Comparison of ENCODE assay signal across 17 cellular contexts in genomic region chr4:61663310-61663709, GRCh38.
DNase-seq lines count a peak whose midpoint lies in the region; ATAC-seq and TF ChIP-seq lines count a peak whose summit lies in the region.
"Had no signal": no experiment of that assay in that cellular context is flagged by ENCODE, and none has a peak within 500 bp of the region (broad histone marks: within the 10 kb centered on the region; RNA-seq: fewer than 3 reads in every experiment).

No MANE protein-coding gene starts in this region.

- H3K4me3 Mint-ChIP-seq in chondrocyte (ENCODE audit: unreplicated experiment), result no peak overlapping the region
- H3K4me3 Mint-ChIP-seq: B cell; CD8-positive, alpha-beta T cell; H9 had no signal

- no peaks in the 10 kb centered on the region for H3K4me1 ChIP-seq in IMR-90 (ENCODE audit: control insufficient read depth, insufficient read depth, low read length)
- peaks cover 7 to 16% of the 10 kb centered on the region in 2 donors for H3K4me1 ChIP-seq in neuronal stem cell (ENCODE audit: control insufficient read depth in 2 of 2, insufficient read depth in 1 of 2, low read depth in 1 of 2, low read length in 2 of 2)
- H3K4me1 ChIP-seq in upper lobe of right lung, result no peaks in the 10 kb centered on the region
- H3K4me1 ChIP-seq: BLaER1 treated with 17β-estradiol and CSF1 and Interleukin-3, amounts not matched to agents 10 nM and 100 nM had no signal

- no peak for TF ChIP-seq CTCF in IMR-90 (conservative IDR thresholded peaks at IDR 0.05; ENCODE audit: low read depth, low read length)
- no peak for TF ChIP-seq CTCF in chondrocyte (IDR thresholded peaks at IDR 0.05)
- no peak for TF ChIP-seq CTCF in upper lobe of right lung (IDR thresholded peaks at IDR 0.05)

- H2AFZ ChIP-seq in IMR-90 (replicated peaks; ENCODE audit: low read length, poor library complexity), result peak overlapping the region; percentile 33
- no peak overlapping the region for H2AFZ ChIP-seq in neuronal stem cell (ENCODE audit: low read length)

- no peak overlapping the region for H4K91ac ChIP-seq in IMR-90 (ENCODE audit: insufficient read depth, low read depth, low read length)
- no peak overlapping the region for H4K91ac ChIP-seq in neuronal stem cell (ENCODE audit: low read depth, low read length, poor library complexity)

- 100% methylated on average over 1 of the region's 8 CpGs; no CpG with 5 or more reads in 1 of the 2 experiments for whole genome bisulfite sequencing in IMR-90 (ENCODE audit: extremely low coverage in 2 of 2, insufficient read length in 1 of 2), 2 experiments
- no CpG with 5 or more reads among the region's 8 CpGs for WGBS in neuronal stem cell (ENCODE audit: extremely low coverage in 2 of 2, insufficient read length in 2 of 2, insufficient replicate concordance in 1 of 2), 2 donors

- H3K27me3 ChIP-seq in IMR-90 (ENCODE audit: control insufficient read depth, insufficient read depth, low read length), result no peaks in the 10 kb centered on the region
- H3K27me3 ChIP-seq in neuronal stem cell (ENCODE audit: control insufficient read depth in 3 of 3, insufficient read depth in 3 of 3, low read depth in 1 of 3, low read length in 3 of 3), result no peaks in the 10 kb centered on the region
- H3K27me3 ChIP-seq in upper lobe of right lung, result no peaks in the 10 kb centered on the region
- H3K27me3 ChIP-seq: BLaER1 treated with 17β-estradiol and CSF1 and Interleukin-3, amounts not matched to agents 10 nM and 100 nM had no signal

- no peak overlapping the region for H3K14ac ChIP-seq in IMR-90 (replicated peaks; ENCODE audit: low read depth, low read length)
- no peak overlapping the region for H3K14ac ChIP-seq in neuronal stem cell (ENCODE audit: low read length)

- H3K9ac ChIP-seq in IMR-90 (ENCODE audit: low read depth, low read length), result no peak overlapping the region
- H3K9ac ChIP-seq in neuronal stem cell (ENCODE audit: low read depth, low read length, poor library complexity), result no peak overlapping the region
- H3K9ac ChIP-seq: BLaER1 treated with 17β-estradiol and CSF1 and Interleukin-3, amounts not matched to agents 10 nM and 100 nM had no signal

- no peaks in the 10 kb centered on the region for H3K9me1 ChIP-seq in IMR-90 (ENCODE audit: insufficient read depth, low read length)

- H4K8ac ChIP-seq in IMR-90 (ENCODE audit: low read depth in 2 of 2, low read length in 2 of 2), result no peak overlapping the region
- no peak overlapping the region for H4K8ac ChIP-seq in neuronal stem cell (ENCODE audit: low read depth, low read length)

- no peaks in the 10 kb centered on the region for H3K9me3 Mint-ChIP-seq in chondrocyte (ENCODE audit: low read depth)
- H3K9me3 Mint-ChIP-seq: CD8-positive, alpha-beta T cell had no signal

- DNase-seq in IMR-90 (no peak), chondrocyte (ENCODE audit: low spot score) (peak; percentile 79), neuronal stem cell (ENCODE audit: low spot score) (no peak), upper lobe of right lung (no peak), NCI-H748 treated with DMSO at 0.1 percent for 48 hours (lab: John Stamatoyannopoulos, UW) (no peak), sciatic nerve (ENCODE audit: low spot score) (no peak)
- no peak for DNase-seq in activated effector memory CD4-positive, alpha-beta T cell treated with anti-CD3 and anti-CD28 coated beads, Interleukin-2, amount 50 U/mL, for 16 hours
- DNase-seq: CD8-positive, alpha-beta T cell; COR-L47; DMS 273 treated with DMSO at 0.1 percent for 48 hours; DMS53; DND-41; EL; H9 had no signal

- H2BK15ac ChIP-seq in IMR-90 (ENCODE audit: low read depth, low read length) (no peak overlapping the region), neuronal stem cell (ENCODE audit: low read length) (no peak overlapping the region)

- H3K4ac ChIP-seq in IMR-90 (ENCODE audit: low read depth, low read length), result no peak overlapping the region
- no peak overlapping the region for H3K4ac ChIP-seq in neuronal stem cell (ENCODE audit: low read length)

- POLR2A ChIA-PET in IMR-90 (lab: Charles Lee; ENCODE audit: unreplicated experiment), result no interaction called here

- H2BK12ac ChIP-seq in neuronal stem cell (ENCODE audit: low read length), result no peak overlapping the region

- CTCF ChIA-PET in IMR-90 (lab: Yijun Ruan, JAX), result interaction anchor here (0.6 kb wide), 1 partner anchor 257 kb away, joined by 3 read pairs; no protein-coding TSS in a partner anchor

- H3K18ac ChIP-seq in IMR-90 (ENCODE audit: low read depth, low read length), result no peak overlapping the region
- peak overlapping the region; percentile 91 for H3K18ac ChIP-seq in neuronal stem cell (ENCODE audit: low read length)

- no peak overlapping the region for H3K4me3 ChIP-seq in IMR-90 (ENCODE audit: insufficient read depth, low read depth, low read length)
- H3K4me3 ChIP-seq in neuronal stem cell (ENCODE audit: low read length in 2 of 2), result peak overlapping the region in 1 of 2 donors; percentile 38
- H3K4me3 ChIP-seq in upper lobe of right lung, result no peak overlapping the region
- H3K4me3 ChIP-seq: BLaER1 treated with 17β-estradiol and CSF1 and Interleukin-3, amounts not matched to agents 10 nM and 100 nM; GM12878 had no signal

- dilution Hi-C loops in IMR-90 (cut with HindIII; ENCODE audit: low sequenced_read_pairs, unreplicated experiment), result no loop called here

- intact Hi-C loops in IMR-90 (cut with micrococcal nuclease), result no loop called here
- intact Hi-C loops in upper lobe of right lung (cut with DNase I), result no loop called here
- intact Hi-C loops in sciatic nerve (cut with DNase I), result no loop called here

- H3K36me3 ChIP-seq in IMR-90 (ENCODE audit: control insufficient read depth, insufficient read depth, low read length), result no peaks in the 10 kb centered on the region
- H3K36me3 ChIP-seq in neuronal stem cell (replicated peaks in 1 of 2; ENCODE audit: control insufficient read depth in 2 of 2, insufficient read depth in 2 of 2, low read length in 2 of 2), result peaks cover 7 to 12% of the 10 kb centered on the region in 2 donors
- no peaks in the 10 kb centered on the region for H3K36me3 ChIP-seq in upper lobe of right lung
- H3K36me3 ChIP-seq: BLaER1 treated with 17β-estradiol and CSF1 and Interleukin-3, amounts not matched to agents 10 nM and 100 nM had no signal

- in situ Hi-C loops in IMR-90 (cut with MboI; ENCODE audit: low sequenced_read_pairs), result no loop called here

- H2AK5ac ChIP-seq in IMR-90 (ENCODE audit: low read depth, low read length) (no peak overlapping the region), neuronal stem cell (ENCODE audit: low read depth, low read length) (no peak overlapping the region)

- no peaks in the 10 kb centered on the region for H4K20me1 ChIP-seq in IMR-90 (ENCODE audit: insufficient read depth, low read length)
- H4K20me1 ChIP-seq: BLaER1 treated with 17β-estradiol and CSF1 and Interleukin-3, amounts not matched to agents 10 nM and 100 nM had no signal

- H4K5ac ChIP-seq in IMR-90 (ENCODE audit: low read depth, low read length), result no peak overlapping the region

- no peak overlapping the region for H3K27ac Mint-ChIP-seq in chondrocyte (ENCODE audit: unreplicated experiment)
- H3K27ac Mint-ChIP-seq: B cell; CD8-positive, alpha-beta T cell; H9 had no signal

- peaks cover 6% of the 10 kb centered on the region for H3K4me1 Mint-ChIP-seq in chondrocyte (ENCODE audit: low read depth)
- H3K4me1 Mint-ChIP-seq: B cell had no signal

- H2AK9ac ChIP-seq in IMR-90 (replicated peaks; ENCODE audit: low read depth, low read length, poor library complexity), result no peak overlapping the region

- BruUV-seq in IMR-90 (replicated peaks; lab: Mats Ljungman, UMichigan), result no TSS peak

- no peaks in the 10 kb centered on the region for H3K27me3 Mint-ChIP-seq in chondrocyte (ENCODE audit: low read depth)
- H3K27me3 Mint-ChIP-seq: B cell had no signal

- H3K79me1 ChIP-seq in IMR-90 (ENCODE audit: low read depth in 1 of 2, low read length in 2 of 2) (no peaks in the 10 kb centered on the region), neuronal stem cell (ENCODE audit: low read depth, low read length) (no peaks in the 10 kb centered on the region)

- H2BK120ac ChIP-seq in IMR-90 (ENCODE audit: low read depth, low read length) (no peak overlapping the region), neuronal stem cell (ENCODE audit: low read depth, low read length) (no peak overlapping the region)

- H3K4me2 ChIP-seq in IMR-90 (ENCODE audit: low read depth, low read length) (no peak overlapping the region), neuronal stem cell (ENCODE audit: insufficient read depth, low read length, poor library complexity, severe bottlenecking) (no peak overlapping the region)
- H3K4me2 ChIP-seq: BLaER1 treated with 17β-estradiol and CSF1 and Interleukin-3, amounts not matched to agents 10 nM and 100 nM had no signal

- H3K23ac ChIP-seq in IMR-90 (ENCODE audit: low read depth, low read length), result no peak overlapping the region
- peak overlapping the region; percentile 95 for H3K23ac ChIP-seq in neuronal stem cell (ENCODE audit: low read depth, low read length, poor library complexity)

- ATAC-seq in IMR-90 (ENCODE audit: low read depth) (no peak), upper lobe of right lung (peak; percentile 37), sciatic nerve (no peak)
- ATAC-seq: CD8-positive, alpha-beta T cell; GM12878 had no signal

- H3K36me3 Mint-ChIP-seq in chondrocyte (ENCODE audit: low read depth), result no peaks in the 10 kb centered on the region
- H3K36me3 Mint-ChIP-seq: CD8-positive, alpha-beta T cell had no signal

- H2BK5ac ChIP-seq in IMR-90 (ENCODE audit: low read depth, low read length, poor library complexity, severe bottlenecking) (no peak overlapping the region), neuronal stem cell (ENCODE audit: low read length) (no peak overlapping the region)

- TF ChIP-seq POLR2A in IMR-90 (IDR thresholded peaks at IDR 0.05; ENCODE audit: low read depth, low read length), result no peak

- H3K9me3 ChIP-seq in IMR-90 (ENCODE audit: control insufficient read depth, insufficient read depth, low read length) (no peaks in the 10 kb centered on the region), neuronal stem cell (replicated peaks in 1 of 2; ENCODE audit: control insufficient read depth in 2 of 2, insufficient read depth in 1 of 2, low read depth in 1 of 2, low read length in 2 of 2) (peaks cover 14 to 22% of the 10 kb centered on the region in 2 donors), upper lobe of right lung (no peaks in the 10 kb centered on the region)

- TF ChIP-seq RAD21 in IMR-90 (IDR thresholded peaks at IDR 0.05; ENCODE audit: low read length), result no peak

- no peak overlapping the region for H3K56ac ChIP-seq in IMR-90 (ENCODE audit: extremely low read depth, insufficient read depth, low read length)

- H3K27ac ChIP-seq in IMR-90 (ENCODE audit: insufficient read depth, low read length) (no peak overlapping the region), neuronal stem cell (replicated peaks; ENCODE audit: low read length) (no peak overlapping the region), upper lobe of right lung (no peak overlapping the region)
- H3K27ac ChIP-seq: BLaER1 treated with 17β-estradiol and CSF1 and Interleukin-3, amounts not matched to agents 10 nM and 100 nM had no signal

- H2BK20ac ChIP-seq in IMR-90 (ENCODE audit: low read depth, low read length), result no peak overlapping the region

TF ChIP-seq in IMR-90, 13 proteins besides CTCF, POLR2A, EP300 and RAD21 (continues in another document):
- no peak for TF ChIP-seq RCOR1 (IDR thresholded peaks at IDR 0.05; ENCODE audit: insufficient replicate concordance, low read length)
- TF ChIP-seq MAFK (IDR thresholded peaks at IDR 0.05; ENCODE audit: low read depth, low read length), result no peak
- no peak for TF ChIP-seq MXI1 (IDR thresholded peaks at IDR 0.05; ENCODE audit: borderline replicate concordance, low read depth, low read length)
